In the genomic region with DNA sequence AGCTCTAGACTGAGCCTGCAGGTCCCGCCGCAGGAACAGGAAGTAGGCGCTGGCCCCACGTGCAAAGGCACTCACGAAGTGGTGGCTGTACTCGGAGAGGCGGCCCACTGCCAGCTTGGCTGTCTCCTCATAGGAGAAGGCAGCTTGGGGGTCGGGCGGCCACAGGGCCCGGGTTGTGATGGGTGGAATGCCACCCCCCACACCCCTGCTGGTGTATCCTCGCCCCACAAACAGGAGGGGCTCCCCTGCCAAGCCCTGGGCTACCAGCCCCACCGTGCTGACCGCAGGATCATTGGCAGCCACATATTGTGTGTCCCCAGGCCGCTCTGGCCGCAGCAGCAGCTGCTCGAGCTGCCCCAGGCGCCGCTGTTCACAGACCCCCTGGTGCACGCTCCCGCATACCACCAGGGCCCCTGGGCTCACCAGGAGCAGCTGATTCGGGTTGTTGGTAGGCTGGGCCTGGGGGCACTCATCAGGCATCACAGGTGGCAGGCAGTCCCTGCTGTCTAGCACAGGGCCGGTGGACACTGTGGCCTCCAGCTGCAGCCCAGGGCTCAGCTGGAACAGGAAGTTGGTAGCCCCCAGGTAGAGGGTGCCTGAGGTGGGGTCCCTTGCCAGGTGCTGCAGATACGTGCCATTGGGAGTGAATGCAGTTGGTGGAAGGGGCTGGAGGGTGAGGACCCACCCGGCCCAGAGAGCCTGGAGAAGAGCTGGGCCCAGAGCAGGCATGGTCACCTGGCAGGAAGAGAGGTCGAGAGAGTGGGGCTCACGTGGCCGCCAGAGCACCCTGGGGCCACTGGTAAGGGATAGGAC, we compare ENCODE assay signal across 1 cellular context.
TF ChIP-seq lines count a peak whose summit lies in the region.

No MANE protein-coding gene starts in this region.

TF ChIP-seq in GM23338, 12 proteins besides CTCF, POLR2A, EP300 and RAD21 (continued from another document):
- TF ChIP-seq, protein P1, sequence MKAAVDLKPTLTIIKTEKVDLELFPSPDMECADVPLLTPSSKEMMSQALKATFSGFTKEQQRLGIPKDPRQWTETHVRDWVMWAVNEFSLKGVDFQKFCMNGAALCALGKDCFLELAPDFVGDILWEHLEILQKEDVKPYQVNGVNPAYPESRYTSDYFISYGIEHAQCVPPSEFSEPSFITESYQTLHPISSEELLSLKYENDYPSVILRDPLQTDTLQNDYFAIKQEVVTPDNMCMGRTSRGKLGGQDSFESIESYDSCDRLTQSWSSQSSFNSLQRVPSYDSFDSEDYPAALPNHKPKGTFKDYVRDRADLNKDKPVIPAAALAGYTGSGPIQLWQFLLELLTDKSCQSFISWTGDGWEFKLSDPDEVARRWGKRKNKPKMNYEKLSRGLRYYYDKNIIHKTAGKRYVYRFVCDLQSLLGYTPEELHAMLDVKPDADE (IDR thresholded peaks at IDR 0.05) = no peak
- TF ChIP-seq NANOG (IDR thresholded peaks at IDR 0.05; ENCODE audit: borderline replicate concordance) (no peak), ZNF114 (CRISPR knock-in tag; IDR thresholded peaks at IDR 0.05) (no peak)
